ENCODE assay signal across 11 cellular contexts in the genomic region with DNA sequence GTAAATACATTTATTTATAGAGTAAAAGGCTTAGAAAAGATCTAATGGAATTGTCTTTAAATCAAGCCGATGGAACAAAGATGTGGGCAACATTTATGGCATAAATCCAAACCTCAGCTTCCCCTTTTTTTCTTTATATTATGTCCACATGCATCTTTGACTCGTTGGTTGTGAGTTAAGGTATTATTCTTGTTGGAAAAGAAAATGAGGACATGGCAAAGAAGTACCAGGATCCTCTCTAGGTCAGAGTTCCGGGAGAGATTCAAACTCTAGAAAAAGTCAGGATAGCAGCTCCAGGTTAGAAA. TPM values are rescaled to one million over a fixed set of nuclear protein-coding genes. Genes with fewer than 3 reads are reported as not detected.
DNase-seq lines count a peak whose midpoint lies in the region; ATAC-seq, FAIRE-seq and TF ChIP-seq lines count a peak whose summit lies in the region.
"Had no signal": no experiment of that assay in that cellular context is flagged by ENCODE, and none has a peak within 500 bp of the region (broad histone marks: within the 10 kb centered on the region; RNA-seq: fewer than 3 reads in every experiment).

No MANE protein-coding gene starts in this region.

- no peaks in the 10 kb centered on the region for H3K4me1 Mint-ChIP-seq in astrocyte (ENCODE audit: low read depth, unreplicated experiment)
- H3K4me1 Mint-ChIP-seq in stimulated activated memory B cell treated with anti-CD40 and anti-IgM and Interleukin-4, amounts not matched to agents 10 μg/mL and 1 μg/mL and 100 μg/mL, for 72 hours: peaks cover 7% of the 10 kb centered on the region

- peak overlapping the region; percentile 99 for H3K4me2 ChIP-seq in Karpas-422 (ENCODE audit: low read depth, low read length, poor library complexity, severe bottlenecking)
- peak overlapping the region; percentile 83 for H3K4me2 ChIP-seq in astrocyte (ENCODE audit: low read length)

- FAIRE-seq in astrocyte (lab: Jason Lieb, UNC): no peak

- DNase-seq in AML-193 (lab: John Stamatoyannopoulos, UW) (peak; percentile 65), Karpas-422 (peak; percentile 59), astrocyte (ENCODE audit: low read depth) (no peak), medulla oblongata (ENCODE audit: extremely low spot score) (no peak), omental fat pad (ENCODE audit: low spot score) (no peak), tibial nerve (ENCODE audit: low spot score in 2 of 2) (no peak)
- DNase-seq: activated gamma-delta T cell treated with Interleukin-2 at 50 U/mL for 16 hours had no signal

- H3K9ac ChIP-seq in Karpas-422 (ENCODE audit: low read length) (peak overlapping the region; percentile 58), astrocyte (ENCODE audit: low read length) (no peak overlapping the region), muscle layer of colon (ENCODE audit: low read length) (no peak overlapping the region)

- H3K9me3 ChIP-seq in Karpas-422 (ENCODE audit: low read length) (no peaks in the 10 kb centered on the region), astrocyte (ENCODE audit: insufficient read depth, low read depth, low read length) (no peaks in the 10 kb centered on the region), muscle layer of colon (ENCODE audit: low read length) (no peaks in the 10 kb centered on the region), tibial nerve (no peaks in the 10 kb centered on the region)
- H3K9me3 ChIP-seq: testis had no signal

- no peaks in the 10 kb centered on the region for H3K36me3 Mint-ChIP-seq in astrocyte (ENCODE audit: low read depth, unreplicated experiment)
- no peaks in the 10 kb centered on the region for H3K36me3 Mint-ChIP-seq in stimulated activated memory B cell treated with anti-CD40 and anti-IgM and Interleukin-4, amounts not matched to agents 10 μg/mL and 1 μg/mL and 100 μg/mL, for 72 hours

- H3K4me1 ChIP-seq in Karpas-422 (ENCODE audit: low read length) (peaks cover 27% of the 10 kb centered on the region), astrocyte (ENCODE audit: insufficient read depth, low read length) (peaks cover 4% of the 10 kb centered on the region), muscle layer of colon (ENCODE audit: insufficient read depth, low read length) (peaks cover 4% of the 10 kb centered on the region), tibial nerve (peaks cover 0 to 12% (median 0%) of the 10 kb centered on the region in 4 donors)
- H3K4me1 ChIP-seq: testis had no signal

- H3K27me3 Mint-ChIP-seq in astrocyte (ENCODE audit: low read depth, unreplicated experiment): no peaks in the 10 kb centered on the region
- H3K27me3 Mint-ChIP-seq in stimulated activated memory B cell treated with anti-CD40 and anti-IgM and Interleukin-4, amounts not matched to agents 10 μg/mL and 1 μg/mL and 100 μg/mL, for 72 hours: peaks cover 29% of the 10 kb centered on the region

- H3K36me3 ChIP-seq in Karpas-422 (ENCODE audit: insufficient read depth, low read length) (no peaks in the 10 kb centered on the region), astrocyte (ENCODE audit: insufficient read depth, low read length) (no peaks in the 10 kb centered on the region), muscle layer of colon (ENCODE audit: insufficient read depth, low read length) (no peaks in the 10 kb centered on the region), tibial nerve (peaks cover 0 to 5% (median 0%) of the 10 kb centered on the region in 3 donors)

- peak overlapping the region; percentile 94 for H2AFZ ChIP-seq in Karpas-422 (ENCODE audit: low read length)
- peak overlapping the region; percentile 46 for H2AFZ ChIP-seq in astrocyte (ENCODE audit: low read depth, low read length)

- no peak overlapping the region for H3K27ac Mint-ChIP-seq in astrocyte (ENCODE audit: unreplicated experiment)
- no peak overlapping the region for H3K27ac Mint-ChIP-seq in stimulated activated memory B cell treated with anti-CD40 and anti-IgM and Interleukin-4, amounts not matched to agents 10 μg/mL and 1 μg/mL and 100 μg/mL, for 72 hours

- TF ChIP-seq EP300 in tibial nerve (IDR thresholded peaks at IDR 0.05): no peak

- H3K27ac ChIP-seq in Karpas-422 (ENCODE audit: low read length): peak overlapping the region; percentile 69
- no peak overlapping the region for H3K27ac ChIP-seq in astrocyte (ENCODE audit: low read depth, low read length)
- H3K27ac ChIP-seq in muscle layer of colon (ENCODE audit: low read depth, low read length): no peak overlapping the region
- no peak overlapping the region for H3K27ac ChIP-seq in tibial nerve

- ATAC-seq in omental fat pad (ENCODE audit: low FRiP score): no peak
- no peak for ATAC-seq in stimulated activated memory B cell treated with anti-CD40 and anti-IgM and Interleukin-4, amounts not matched to agents 10 μg/mL and 1 μg/mL and 100 μg/mL, for 72 hours

- no peaks in the 10 kb centered on the region for H3K9me3 Mint-ChIP-seq in astrocyte (ENCODE audit: unreplicated experiment)
- H3K9me3 Mint-ChIP-seq in stimulated activated memory B cell treated with anti-CD40 and anti-IgM and Interleukin-4, amounts not matched to agents 10 μg/mL and 1 μg/mL and 100 μg/mL, for 72 hours: no peaks in the 10 kb centered on the region

- H3K27me3 ChIP-seq in Karpas-422 (ENCODE audit: low read length) (no peaks in the 10 kb centered on the region), astrocyte (ENCODE audit: insufficient read depth, low read length) (no peaks in the 10 kb centered on the region), muscle layer of colon (ENCODE audit: control insufficient read depth in 1 of 2, insufficient read depth in 2 of 2, low read length in 2 of 2) (no peaks in the 10 kb centered on the region), tibial nerve (no peaks in the 10 kb centered on the region)
- H3K27me3 ChIP-seq: testis had no signal

- 66 to 75% methylated on average over 3 of the region's 3 CpGs for WGBS in tibial nerve, 2 donors

- H3K79me2 ChIP-seq in Karpas-422 (ENCODE audit: low read length) (no peaks in the 10 kb centered on the region), astrocyte (ENCODE audit: insufficient read depth, low read length) (no peaks in the 10 kb centered on the region)

- no peaks in the 10 kb centered on the region for H4K20me1 ChIP-seq in Karpas-422 (ENCODE audit: insufficient read depth, low read depth, low read length)
- no peaks in the 10 kb centered on the region for H4K20me1 ChIP-seq in astrocyte (ENCODE audit: insufficient read depth, low read length)

- H3K4me3 Mint-ChIP-seq in astrocyte (ENCODE audit: unreplicated experiment): peak overlapping the region; percentile 87
- H3K4me3 Mint-ChIP-seq in stimulated activated memory B cell treated with anti-CD40 and anti-IgM and Interleukin-4, amounts not matched to agents 10 μg/mL and 1 μg/mL and 100 μg/mL, for 72 hours: no peak overlapping the region

- no peaks in the 10 kb centered on the region for H3K9me2 ChIP-seq in Karpas-422 (replicated peaks; ENCODE audit: insufficient read depth, low read length)

- H3K4me3 ChIP-seq in Karpas-422 (ENCODE audit: low read length): peak overlapping the region; percentile 70
- peak overlapping the region; percentile 59 for H3K4me3 ChIP-seq in astrocyte (ENCODE audit: insufficient read depth, low read depth, low read length)
- peak overlapping the region; percentile 12 to 74 for H3K4me3 ChIP-seq in muscle layer of colon (ENCODE audit: low read depth in 1 of 2, low read length in 2 of 2)
- peak overlapping the region in 2 of 4 donors; percentile 44 to 56 for H3K4me3 ChIP-seq in tibial nerve

- no peak for TF ChIP-seq POLR2A in tibial nerve (IDR thresholded peaks at IDR 0.05)

- no peak for TF ChIP-seq CTCF in astrocyte (IDR thresholded peaks at IDR 0.05; ENCODE audit: insufficient read depth, low read depth, low read length)
- no peak for TF ChIP-seq CTCF in omental fat pad (IDR thresholded peaks at IDR 0.05)
- TF ChIP-seq CTCF in tibial nerve (IDR thresholded peaks at IDR 0.05): no peak

RNA-seq across cellular contexts. Expression of gene NME5, which starts 0.5 kb away (rescaled TPM):
- 1.3 and 2.0 TPM in 2 replicates for total RNA-seq in Karpas-422 (2014; rRNA removed; shearing (Covaris generic); ENCODE audit: low replicate concordance)
- total RNA-seq in astrocyte: 2.9 and 3.2 TPM in 2 replicates
- total RNA-seq in omental fat pad: 1 to 10 TPM in 1 of 4 donors, under 1 TPM in 2, not detected in 1; 0.36 to 2.3 (median 0.75) TPM
- 1 to 10 TPM in 3 of 4 donors, not detected in 1; 1.7 to 5.0 (median 2.7) TPM for total RNA-seq in tibial nerve

RNA-seq across cellular contexts. Expression of gene BRD8, which starts 38.7 kb away (rescaled TPM):
- total RNA-seq in Karpas-422 (2014; rRNA removed; shearing (Covaris generic); ENCODE audit: low replicate concordance): 44.9 and 51.9 TPM in 2 replicates
- 33.1 and 35.0 TPM in 2 replicates for total RNA-seq in astrocyte
- total RNA-seq in omental fat pad: 10 to 100 TPM; 25.0 to 49.2 (median 29.0) TPM
- total RNA-seq in tibial nerve: 10 to 100 TPM; 47.1 to 66.0 (median 50.2) TPM

RNA-seq across cellular contexts. Expression of gene KIF20A, which starts 39.2 kb away (rescaled TPM):
- total RNA-seq in Karpas-422 (2014; rRNA removed; shearing (Covaris generic); ENCODE audit: low replicate concordance): 16.9 and 26.5 TPM in 2 replicates
- total RNA-seq in astrocyte (2.7 and 4.7 TPM in 2 replicates), omental fat pad (1 to 10 TPM in 2 of 4 donors, under 1 TPM in 1, not detected in 1; 0.37 to 3.2 (median 3.0) TPM), tibial nerve (1 to 10 TPM in 2 of 4 donors, under 1 TPM in 1, not detected in 1; 0.44 to 9.4 (median 2.1) TPM)

RNA-seq across cellular contexts. Expression of gene WNT8A, which starts 55.9 kb away (rescaled TPM):
- total RNA-seq in Karpas-422 (2014; rRNA removed; shearing (Covaris generic); ENCODE audit: low replicate concordance): not detected in 2 replicates
- total RNA-seq in astrocyte (not detected in 2 replicates), omental fat pad (not detected), tibial nerve (not detected)
- total RNA-seq: fibroblast of villous mesenchyme had no signal

Comparison
In these comparisons a context has a peak if more than half of its experiments do, and no peak if none do; other contexts are left out.
1. DNase-seq: peak in AML-193 (2 of 2) and Karpas-422 (single experiment); none in astrocyte (single experiment), medulla oblongata (single experiment), omental fat pad (single experiment) and tibial nerve (0 of 2).